ENCODE assay signal across 18 cellular contexts in the genomic region with DNA sequence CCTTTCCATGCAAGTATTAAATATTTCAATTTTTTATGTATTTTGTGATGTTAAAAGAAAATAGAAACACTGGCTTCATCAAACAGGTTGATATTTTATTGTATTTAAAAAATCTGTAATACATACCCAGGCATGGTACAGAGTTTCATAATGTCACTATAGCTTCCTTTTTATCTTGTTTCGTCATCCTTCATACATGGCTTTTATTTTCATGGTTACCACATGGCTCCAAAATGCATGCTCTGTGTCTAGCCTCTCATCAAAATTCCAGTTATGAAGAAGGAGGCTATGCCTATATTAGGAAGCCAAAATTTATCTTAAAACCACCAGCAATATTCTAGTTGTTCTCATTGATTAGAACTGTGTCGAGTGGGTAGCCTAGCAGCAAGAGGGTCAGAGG.
"Had no signal": no experiment of that assay in that cellular context is flagged by ENCODE, and none has a peak within 500 bp of the region (broad histone marks: within the 10 kb centered on the region; RNA-seq: fewer than 3 reads in every experiment).

No MANE protein-coding gene starts in this region.

- H3K36me3 ChIP-seq: Peyer's patch, SJCRH30 had no signal

- H3K4me3 ChIP-seq: PC-9, Peyer's patch, SJCRH30 had no signal

- H3K36me3 Mint-ChIP-seq: IgD-negative memory B cell had no signal

- H3K4me1 Mint-ChIP-seq: IgD-negative memory B cell had no signal

- ATAC-seq: Right ventricle myocardium inferior, SK-N-SH treated with all-trans-retinoic acid at 6 μM for 48 hours had no signal

- H3K9me3 ChIP-seq: Peyer's patch, SJCRH30 had no signal

- DNase-seq: KBM-7, NCI-H1092, NCI-H1105 treated with DMSO at 0.1 percent for 48 hours, NCI-H1417 treated with DMSO at 0.1 percent for 48 hours, NCI-H146, NCI-H1694 treated with DMSO at 0.1 percent for 48 hours, NCI-H1930, NCI-H2107, NCI-H510A, NCI-H524 treated with DMSO at 0.1 percent for 48 hours, NCI-H774, PC-9, Peyer's patch, SHP77 treated with DMSO at 0.1 percent for 48 hours, SJCRH30 had no signal

- H3K27ac Mint-ChIP-seq: IgD-negative memory B cell had no signal

- H3K27me3 ChIP-seq: Peyer's patch, SJCRH30 had no signal

- H3K4me3 Mint-ChIP-seq: IgD-negative memory B cell had no signal
